Comparison of ENCODE assay signal across 13 cellular contexts in genomic region chr4:170336238-170336775, GRCh38.
DNase-seq lines count a peak whose midpoint lies in the region; ATAC-seq and TF ChIP-seq lines count a peak whose summit lies in the region.
"Had no signal": no experiment of that assay in that cellular context is flagged by ENCODE, and none has a peak within 500 bp of the region (broad histone marks: within the 10 kb centered on the region; RNA-seq: fewer than 3 reads in every experiment).

No MANE protein-coding gene starts in this region.

- no TSS peak for BruUV-seq in MCF 10A (replicated peaks; lab: Mats Ljungman, UMichigan)

- peak; percentile 94 for ATAC-seq in GM19328 (IDR thresholded peaks at IDR 0.05; ENCODE audit: unreplicated experiment)
- peak; percentile 93 for ATAC-seq in HG02623 (IDR thresholded peaks at IDR 0.05; ENCODE audit: unreplicated experiment)
- peak; percentile 96 for ATAC-seq in HG03342 (IDR thresholded peaks at IDR 0.05; ENCODE audit: unreplicated experiment)
- ATAC-seq: WTC11 had no signal

- H3K27me3 Mint-ChIP-seq in MCF 10A (ENCODE audit: insufficient read depth, unreplicated experiment) = no peaks in the 10 kb centered on the region

- intact Hi-C loops in MCF 10A (cut with micrococcal nuclease) (no loop called here), vagina (cut with DNase I) (no loop called here)

- DNase-seq in GM12864 (ENCODE audit: low read depth) = peak; percentile 19
- no peak for DNase-seq in effector CD8-positive, alpha-beta T cell (lab: John Stamatoyannopoulos, UW)
- DNase-seq in HuH-7 (ENCODE audit: low spot score) = no peak
- DNase-seq in MCF 10A (ENCODE audit: unreplicated experiment) = no peak
- DNase-seq in vagina (ENCODE audit: extremely low spot score in 2 of 2) = no peak
- DNase-seq: H7, immature natural killer cell, NCI-H345 had no signal

- H3K4me3 Mint-ChIP-seq in MCF 10A (ENCODE audit: unreplicated experiment) = no peak overlapping the region
- H3K4me3 Mint-ChIP-seq: immature natural killer cell, WTC11 had no signal

- no peak overlapping the region for H3K27ac Mint-ChIP-seq in MCF 10A (ENCODE audit: low read depth, unreplicated experiment)
- H3K27ac Mint-ChIP-seq: immature natural killer cell, WTC11 had no signal

- no peaks in the 10 kb centered on the region for H3K4me1 Mint-ChIP-seq in MCF 10A (ENCODE audit: insufficient read depth, unreplicated experiment)
- H3K4me1 Mint-ChIP-seq: immature natural killer cell had no signal

- peaks cover 19% of the 10 kb centered on the region for H3K9me3 Mint-ChIP-seq in MCF 10A (ENCODE audit: unreplicated experiment)

- H3K4me1 ChIP-seq in vagina = no peaks in the 10 kb centered on the region

- POLR2A ChIA-PET in MCF 10A (lab: Yijun Ruan, JAX) = interaction anchor here (1.0 kb wide), 1 partner anchor 48 kb away, joined by 3 read pairs; no protein-coding TSS in a partner anchor

- no peaks in the 10 kb centered on the region for H3K36me3 Mint-ChIP-seq in MCF 10A (ENCODE audit: insufficient read depth, unreplicated experiment)
- H3K36me3 Mint-ChIP-seq: immature natural killer cell had no signal

- CTCF ChIA-PET in MCF 10A (lab: Yijun Ruan, JAX) = interaction anchor here (0.8 kb wide), 1 partner anchor 61 kb away, joined by 4 read pairs; no protein-coding TSS in a partner anchor

- no peak for TF ChIP-seq POLR2A in vagina (IDR thresholded peaks at IDR 0.05)

- TF ChIP-seq CTCF in GM12864 (IDR thresholded peaks at IDR 0.05; ENCODE audit: low read depth, low read length, missing control alignments) (peak; percentile 8), MCF 10A (IDR thresholded peaks at IDR 0.05; ENCODE audit: unreplicated experiment) (no peak), vagina (IDR thresholded peaks at IDR 0.05) (no peak)

- no peaks in the 10 kb centered on the region for H3K27me3 ChIP-seq in vagina
- H3K27me3 ChIP-seq: cardiac muscle cell had no signal

- H3K9me3 ChIP-seq in vagina = no peaks in the 10 kb centered on the region

- no peak overlapping the region for H3K4me3 ChIP-seq in GM12864 (ENCODE audit: low read depth, low read length)
- no peak overlapping the region for H3K4me3 ChIP-seq in vagina
- H3K4me3 ChIP-seq: cardiac muscle cell had no signal

- no peak overlapping the region for H3K27ac ChIP-seq in vagina
- H3K27ac ChIP-seq: cardiac muscle cell had no signal

- no peaks in the 10 kb centered on the region for H3K36me3 ChIP-seq in vagina
- H3K36me3 ChIP-seq: cardiac muscle cell had no signal
